8 cellular contexts compared by ENCODE assay signal in genomic region chr9:122463828-122464632, GRCh38. TPM values are rescaled to one million over a fixed set of nuclear protein-coding genes. Genes with fewer than 3 reads are reported as not detected.
A peak's percentile ranks its signal among the peaks of the same experiment; 100 is the strongest.
DNase-seq lines count a peak whose midpoint lies in the region; ATAC-seq and TF ChIP-seq lines count a peak whose summit lies in the region.

No MANE protein-coding gene starts in this region.

- POLR2A ChIA-PET in Panc1 (lab: Charles Lee) = no interaction called here

- no peaks in the 10 kb centered on the region for H3K36me3 ChIP-seq in cardiac muscle cell
- H3K36me3 ChIP-seq in right atrium auricular region = no peaks in the 10 kb centered on the region
- H3K36me3 ChIP-seq in Panc1 (ENCODE audit: control insufficient read depth, insufficient read depth, low read length) = no peaks in the 10 kb centered on the region
- no peaks in the 10 kb centered on the region for H3K36me3 ChIP-seq in trophoblast cell (ENCODE audit: control insufficient read depth in 1 of 2, insufficient read depth in 2 of 2, low read length in 2 of 2)

- no peak overlapping the region for H3K4ac ChIP-seq in trophoblast cell (ENCODE audit: low read depth, low read length)

- DNase-seq in cardiac muscle cell (ENCODE audit: low read depth in 1 of 2, low spot score in 1 of 2) (peak in 1 of 2 donors; percentile 20), right atrium auricular region (ENCODE audit: low spot score) (no peak), Panc1 (ENCODE audit: low read depth, low spot score) (no peak), choroid plexus epithelial cell (ENCODE audit: low read depth) (peak; percentile 30), trophoblast cell (no peak), GOT3 (lab: John Stamatoyannopoulos, UW) (no peak), islet precursor cell (no peak)

- H3K4me3 ChIP-seq in cardiac muscle cell (no peak overlapping the region), right atrium auricular region (peak overlapping the region in 1 of 2 donors; percentile 40), Panc1 (ENCODE audit: low read depth in 2 of 2, low read length in 2 of 2) (peak overlapping the region; percentile 40 to 65), choroid plexus epithelial cell (ENCODE audit: low read depth, low read length) (no peak overlapping the region), trophoblast cell (ENCODE audit: low read depth, low read length) (peak overlapping the region; percentile 29)

- H2BK5ac ChIP-seq in trophoblast cell (ENCODE audit: low read depth, low read length, poor library complexity) = no peak overlapping the region

- in situ Hi-C loops in Panc1 (cut with HindIII; ENCODE audit: low pct_unique_long_range_greater_than_20kb, low sequenced_read_pairs) = no loop called here

- H3K27ac ChIP-seq in cardiac muscle cell (no peak overlapping the region), right atrium auricular region (no peak overlapping the region), Panc1 (ENCODE audit: low read length) (no peak overlapping the region; the same call in 1 of the 2 replicates), trophoblast cell (ENCODE audit: low read depth, low read length) (no peak overlapping the region)

- BruUV-seq in Panc1 (replicated peaks; lab: Mats Ljungman, UMichigan) = no TSS peak

- no peak overlapping the region for H2BK120ac ChIP-seq in trophoblast cell (ENCODE audit: insufficient read depth, low read length, poor library complexity)

- no peak overlapping the region for H2AK5ac ChIP-seq in trophoblast cell (ENCODE audit: low read length)

- peak; percentile 72 for ATAC-seq in HG03354 (IDR thresholded peaks at IDR 0.05; ENCODE audit: poor library complexity, severe bottlenecking, unreplicated experiment)
- ATAC-seq in Panc1 = peak; percentile 63

- H3K9ac ChIP-seq in trophoblast cell (ENCODE audit: low read length) = no peak overlapping the region

- H4K12ac ChIP-seq in trophoblast cell (ENCODE audit: low read depth, low read length) = no peak overlapping the region

- TF ChIP-seq CTCF in cardiac muscle cell (IDR thresholded peaks at IDR 0.05; ENCODE audit: low read depth, low read length) (peak; percentile 25), right atrium auricular region (IDR thresholded peaks at IDR 0.05) (no peak), Panc1 (IDR thresholded peaks at IDR 0.05) (peak; percentile 69), choroid plexus epithelial cell (conservative IDR thresholded peaks at IDR 0.05; ENCODE audit: low read depth, low read length) (peak; percentile 38)

- CTCF ChIA-PET in Panc1 (lab: Charles Lee) = interaction anchor here (0.6 to 1.5 kb wide), 3 partner anchors 10 to 425 kb away, joined by 4 to 7 read pairs (median 5); no protein-coding TSS in a partner anchor

- H4K91ac ChIP-seq in trophoblast cell (ENCODE audit: low read depth, low read length) = no peak overlapping the region

- H3K27me3 ChIP-seq in cardiac muscle cell (no peaks in the 10 kb centered on the region), right atrium auricular region (no peaks in the 10 kb centered on the region), Panc1 (ENCODE audit: control insufficient read depth, insufficient read depth, low read length) (no peaks in the 10 kb centered on the region; the same call in 1 of the 2 replicates), trophoblast cell (ENCODE audit: insufficient read depth, low read length) (no peaks in the 10 kb centered on the region)

- no peak overlapping the region for H3K18ac ChIP-seq in trophoblast cell (ENCODE audit: low read length)

- H3K9me3 ChIP-seq in cardiac muscle cell (ENCODE audit: low read depth) = no peaks in the 10 kb centered on the region
- peaks cover 0 to 7% of the 10 kb centered on the region in 2 donors for H3K9me3 ChIP-seq in right atrium auricular region
- no peaks in the 10 kb centered on the region for H3K9me3 ChIP-seq in Panc1 (ENCODE audit: control insufficient read depth, insufficient read depth, low read depth, low read length)
- peaks cover 4% of the 10 kb centered on the region for H3K9me3 ChIP-seq in trophoblast cell (ENCODE audit: insufficient read depth, low read depth, low read length)

- no peak overlapping the region for H3K4me2 ChIP-seq in trophoblast cell (ENCODE audit: low read length)

- no peaks in the 10 kb centered on the region for H3K79me1 ChIP-seq in trophoblast cell (ENCODE audit: low read length)

- H2BK12ac ChIP-seq in trophoblast cell (ENCODE audit: low read length) = no peak overlapping the region

- H3K23ac ChIP-seq in trophoblast cell (ENCODE audit: low read length) = no peak overlapping the region

- no peak overlapping the region for H4K8ac ChIP-seq in trophoblast cell (ENCODE audit: low read depth, low read length)

- H3K14ac ChIP-seq in trophoblast cell (ENCODE audit: low read length) = no peak overlapping the region

- H3K4me1 ChIP-seq in cardiac muscle cell (ENCODE audit: low read depth) (no peaks in the 10 kb centered on the region), right atrium auricular region (peaks cover 0 to 12% of the 10 kb centered on the region in 2 donors), Panc1 (ENCODE audit: control insufficient read depth, insufficient read depth, low read length) (no peaks in the 10 kb centered on the region), trophoblast cell (ENCODE audit: control insufficient read depth in 1 of 2, insufficient read depth in 2 of 2, low read length in 2 of 2) (no peaks in the 10 kb centered on the region)

- no peak overlapping the region for H2AFZ ChIP-seq in trophoblast cell (ENCODE audit: insufficient read depth, low read length, poor library complexity)

- WGBS in trophoblast cell (ENCODE audit: extremely low coverage, insufficient coverage, insufficient read length) = no CpG with 5 or more reads among the region's 10 CpGs

- H3K79me2 ChIP-seq in trophoblast cell (ENCODE audit: control insufficient read depth, insufficient read depth, low read length, poor library complexity) = no peaks in the 10 kb centered on the region

- intact Hi-C loops in Panc1 (cut with micrococcal nuclease; ENCODE audit: unreplicated experiment) = no loop called here

RNA-seq across cellular contexts. Expression of gene OR1J1, which starts 13.7 kb away (rescaled TPM):
- not detected in 2 replicates for total RNA-seq in cardiac muscle cell
- polyA plus RNA-seq in cardiac muscle cell = not detected in 2 replicates
- not detected for total RNA-seq in right atrium auricular region
- total RNA-seq in Panc1 (2021; ENCODE audit: unreplicated experiment) = not detected
- not detected for polyA plus RNA-seq in Panc1 (2012; ENCODE audit: insufficient read length)
- polyA plus RNA-seq in trophoblast cell (2013) = not detected in 2 replicates

RNA-seq across cellular contexts. Expression of gene OR1J2, which starts 46.6 kb away (rescaled TPM):
- total RNA-seq in cardiac muscle cell (not detected in 2 replicates), right atrium auricular region (not detected), Panc1 (2021; ENCODE audit: unreplicated experiment) (not detected)
- not detected in 2 replicates for polyA plus RNA-seq in cardiac muscle cell
- not detected for polyA plus RNA-seq in Panc1 (2012; ENCODE audit: insufficient read length)
- polyA plus RNA-seq in trophoblast cell (2013) = not detected in 2 replicates

RNA-seq across cellular contexts. Expression of gene OR1J4, which starts 54.9 kb away (rescaled TPM):
- total RNA-seq in cardiac muscle cell (not detected in 2 replicates), right atrium auricular region (not detected), Panc1 (2021; ENCODE audit: unreplicated experiment) (not detected)
- not detected in 2 replicates for polyA plus RNA-seq in cardiac muscle cell
- polyA plus RNA-seq in Panc1 (2012; ENCODE audit: insufficient read length) = not detected
- not detected in 2 replicates for polyA plus RNA-seq in trophoblast cell (2013)

Comparison
In these comparisons a context has a peak if more than half of its experiments do, and no peak if none do; other contexts are left out.
1. CTCF ChIP-seq: peak in cardiac muscle cell (single experiment), Panc1 (single experiment) and choroid plexus epithelial cell (single experiment); none in right atrium auricular region (0 of 2).
2. H3K4me3 ChIP-seq: peak in Panc1 (2 of 2) and trophoblast cell (single experiment); none in cardiac muscle cell (single experiment) and choroid plexus epithelial cell (single experiment).